In genomic region chr20:47343007-47343472, GRCh38 we compare ENCODE assay signal across 14 cellular contexts. TPM values are rescaled to one million over a fixed set of nuclear protein-coding genes. Genes with fewer than 3 reads are reported as not detected.
DNase-seq lines count a peak whose midpoint lies in the region; ATAC-seq and TF ChIP-seq lines count a peak whose summit lies in the region.
"Had no signal": no experiment of that assay in that cellular context is flagged by ENCODE, and none has a peak within 500 bp of the region (broad histone marks: within the 10 kb centered on the region; RNA-seq: fewer than 3 reads in every experiment).

No MANE protein-coding gene starts in this region.

- no peaks in the 10 kb centered on the region for H3K27me3 Mint-ChIP-seq in activated naive CD8-positive, alpha-beta T cell
- H3K27me3 Mint-ChIP-seq in activated naive CD8-positive, alpha-beta T cell treated with anti-CD3 and anti-CD28 coated beads, Interleukin-2, amount 50 U/mL, for 24 hours = no peaks in the 10 kb centered on the region
- H3K27me3 Mint-ChIP-seq in WTC11 (ENCODE audit: low read depth) (no peaks in the 10 kb centered on the region), type B pancreatic cell (no peaks in the 10 kb centered on the region)

- ATAC-seq in activated naive CD8-positive, alpha-beta T cell treated with anti-CD3 and anti-CD28 coated beads, Interleukin-2, amount 50 U/mL, for 24 hours = no peak
- ATAC-seq in WTC11 (no peak), right lobe of liver (peak; percentile 64 to 83 (median 81))
- ATAC-seq: activated CD4-positive, CD25-positive, alpha-beta regulatory T cell treated with anti-CD3 and anti-CD28 coated beads, Interleukin-2, amount 50 U/mL, for 24 hours; left lung; SK-N-SH treated with all-trans-retinoic acid at 6 μM for 48 hours had no signal

- H3K4me1 Mint-ChIP-seq in activated naive CD8-positive, alpha-beta T cell (ENCODE audit: low read depth) = peaks cover 34% of the 10 kb centered on the region
- peaks cover 15% of the 10 kb centered on the region for H3K4me1 Mint-ChIP-seq in activated naive CD8-positive, alpha-beta T cell treated with anti-CD3 and anti-CD28 coated beads, Interleukin-2, amount 50 U/mL, for 24 hours
- H3K4me1 Mint-ChIP-seq in WTC11 (peaks cover 40% of the 10 kb centered on the region), type B pancreatic cell (ENCODE audit: unreplicated experiment) (peaks cover 13% of the 10 kb centered on the region)

- no peaks in the 10 kb centered on the region for H3K36me3 ChIP-seq in right lobe of liver

- DNase-seq in activated naive CD8-positive, alpha-beta T cell treated with anti-CD3 and anti-CD28 coated beads, Interleukin-2, amount 50 U/mL, for 24 hours = no peak
- DNase-seq in WTC11 (ENCODE audit: low spot score) (no peak), right lobe of liver (peak; percentile 41 to 78 (median 73)), type B pancreatic cell (ENCODE audit: extremely low spot score, unreplicated experiment) (no peak), putamen (ENCODE audit: low spot score) (no peak), AG20443 (ENCODE audit: low spot score) (no peak)
- no peak for DNase-seq in stimulated activated CD4-positive, alpha-beta T cell treated with anti-CD3 and anti-CD28 coated beads, Interleukin-4, amount 100 ng/mL, for 24 hours
- DNase-seq: EL, glutamatergic neuron, H7, left lung had no signal

- no peak for TF ChIP-seq POLR2A in right lobe of liver (IDR thresholded peaks at IDR 0.05)

- H3K9me3 ChIP-seq in right lobe of liver = no peaks in the 10 kb centered on the region
- H3K9me3 ChIP-seq: left lung had no signal

- H3K36me3 Mint-ChIP-seq in activated naive CD8-positive, alpha-beta T cell = peaks cover 8% of the 10 kb centered on the region
- peaks cover 44% of the 10 kb centered on the region for H3K36me3 Mint-ChIP-seq in activated naive CD8-positive, alpha-beta T cell treated with anti-CD3 and anti-CD28 coated beads, Interleukin-2, amount 50 U/mL, for 24 hours (ENCODE audit: low read depth)
- H3K36me3 Mint-ChIP-seq in WTC11 = peaks cover 48% of the 10 kb centered on the region
- H3K36me3 Mint-ChIP-seq in type B pancreatic cell = peaks cover 43% of the 10 kb centered on the region

- H3K27me3 ChIP-seq in right lobe of liver = no peaks in the 10 kb centered on the region
- H3K27me3 ChIP-seq: left lung had no signal

- H3K9me3 Mint-ChIP-seq in activated naive CD8-positive, alpha-beta T cell (ENCODE audit: low read depth) = no peaks in the 10 kb centered on the region
- H3K9me3 Mint-ChIP-seq in activated naive CD8-positive, alpha-beta T cell treated with anti-CD3 and anti-CD28 coated beads, Interleukin-2, amount 50 U/mL, for 24 hours = no peaks in the 10 kb centered on the region
- no peaks in the 10 kb centered on the region for H3K9me3 Mint-ChIP-seq in WTC11
- no peaks in the 10 kb centered on the region for H3K9me3 Mint-ChIP-seq in type B pancreatic cell

- no peak overlapping the region for H3K4me3 ChIP-seq in right lobe of liver
- H3K4me3 ChIP-seq: left lung had no signal

- TF ChIP-seq CTCF in WTC11 (IDR thresholded peaks at IDR 0.05) (no peak), right lobe of liver (IDR thresholded peaks at IDR 0.05) (no peak), type B pancreatic cell (conservative IDR thresholded peaks at IDR 0.05) (no peak)

- WGBS in right lobe of liver (ENCODE audit: insufficient coverage, low coverage, low lambda C conversion rate, missing lambda C conversion rate) = 15% methylated on average over 4 of the region's 4 CpGs

- H3K4me1 ChIP-seq in right lobe of liver = peaks cover 0 to 51% (median 25%) of the 10 kb centered on the region in 4 donors

- H3K4me3 Mint-ChIP-seq in activated naive CD8-positive, alpha-beta T cell = no peak overlapping the region
- no peak overlapping the region for H3K4me3 Mint-ChIP-seq in activated naive CD8-positive, alpha-beta T cell treated with anti-CD3 and anti-CD28 coated beads, Interleukin-2, amount 50 U/mL, for 24 hours
- no peak overlapping the region for H3K4me3 Mint-ChIP-seq in WTC11
- H3K4me3 Mint-ChIP-seq in type B pancreatic cell = no peak overlapping the region

- peak overlapping the region; percentile 30 to 81 (median 73) for H3K27ac ChIP-seq in right lobe of liver
- H3K27ac ChIP-seq: left lung had no signal

- intact Hi-C loops in right lobe of liver (cut with DNase I) = no loop called here

- H3K27ac Mint-ChIP-seq in activated naive CD8-positive, alpha-beta T cell = peak overlapping the region; percentile 58
- H3K27ac Mint-ChIP-seq in activated naive CD8-positive, alpha-beta T cell treated with anti-CD3 and anti-CD28 coated beads, Interleukin-2, amount 50 U/mL, for 24 hours = no peak overlapping the region
- H3K27ac Mint-ChIP-seq in WTC11 (peak overlapping the region; percentile 57; the same call in 1 of the 2 replicates), type B pancreatic cell (peak overlapping the region; percentile 34)

- CTCF ChIA-PET in WTC11 (lab: Charles Lee) = interaction anchor here (1.3 to 1.5 kb wide), 2 partner anchors 19 to 41 kb away, joined by 5 read pairs; no protein-coding TSS in a partner anchor

- POLR2A ChIA-PET in WTC11 (lab: Charles Lee) = interaction anchor here (0.6 to 1.5 kb wide), 5 partner anchors 11 to 992 kb away, joined by 3 to 6 read pairs (median 3); no protein-coding TSS in a partner anchor

TF ChIP-seq in WTC11, 78 proteins besides CTCF, POLR2A, EP300 and RAD21:
- TF ChIP-seq ZNF121 (CRISPR knock-in tag; IDR thresholded peaks at IDR 0.05) = 0 out of 2 replicates have a peak, but pooled peaks have one; percentile 2
- TF ChIP-seq CREM (CRISPR knock-in tag; IDR thresholded peaks at IDR 0.05) = no peak
- no peak for TF ChIP-seq MLX (CRISPR knock-in tag; IDR thresholded peaks at IDR 0.05)
- TF ChIP-seq MXD4 (CRISPR knock-in tag; IDR thresholded peaks at IDR 0.05; ENCODE audit: borderline replicate concordance) = no peak
- TF ChIP-seq ERG (CRISPR knock-in tag; IDR thresholded peaks at IDR 0.05) = no peak

RNA-seq across cellular contexts. Expression of gene ZMYND8, which starts 13.5 kb away (rescaled TPM):
- total RNA-seq in WTC11 (2021) = 114 to 149 TPM (median 127 TPM) in 3 replicates
- 10 to 100 TPM in 5 of 6 experiments, 1 to 10 TPM in 1; 7.8 to 25.7 (median 13.8) TPM for total RNA-seq in right lobe of liver
- 38.9 and 58.9 TPM in 2 replicates for total RNA-seq in type B pancreatic cell (ENCODE audit: low replicate concordance)

Comparison
In these comparisons a context has a peak if more than half of its experiments do, and no peak if none do; other contexts are left out.
1. ATAC-seq: peak in right lobe of liver (4 of 4); none in activated naive CD8-positive, alpha-beta T cell treated with anti-CD3 and anti-CD28 coated beads, Interleukin-2, amount 50 U/mL, for 24 hours (single experiment) and WTC11 (single experiment).
2. DNase-seq: peak in right lobe of liver (3 of 3); none in activated naive CD8-positive, alpha-beta T cell treated with anti-CD3 and anti-CD28 coated beads, Interleukin-2, amount 50 U/mL, for 24 hours (single experiment), WTC11 (single experiment), type B pancreatic cell (single experiment), stimulated activated CD4-positive, alpha-beta T cell treated with anti-CD3 and anti-CD28 coated beads, Interleukin-4, amount 100 ng/mL, for 24 hours (single experiment), putamen (single experiment) and AG20443 (single experiment).